1 cellular context compared by ENCODE assay signal in the genomic region with DNA sequence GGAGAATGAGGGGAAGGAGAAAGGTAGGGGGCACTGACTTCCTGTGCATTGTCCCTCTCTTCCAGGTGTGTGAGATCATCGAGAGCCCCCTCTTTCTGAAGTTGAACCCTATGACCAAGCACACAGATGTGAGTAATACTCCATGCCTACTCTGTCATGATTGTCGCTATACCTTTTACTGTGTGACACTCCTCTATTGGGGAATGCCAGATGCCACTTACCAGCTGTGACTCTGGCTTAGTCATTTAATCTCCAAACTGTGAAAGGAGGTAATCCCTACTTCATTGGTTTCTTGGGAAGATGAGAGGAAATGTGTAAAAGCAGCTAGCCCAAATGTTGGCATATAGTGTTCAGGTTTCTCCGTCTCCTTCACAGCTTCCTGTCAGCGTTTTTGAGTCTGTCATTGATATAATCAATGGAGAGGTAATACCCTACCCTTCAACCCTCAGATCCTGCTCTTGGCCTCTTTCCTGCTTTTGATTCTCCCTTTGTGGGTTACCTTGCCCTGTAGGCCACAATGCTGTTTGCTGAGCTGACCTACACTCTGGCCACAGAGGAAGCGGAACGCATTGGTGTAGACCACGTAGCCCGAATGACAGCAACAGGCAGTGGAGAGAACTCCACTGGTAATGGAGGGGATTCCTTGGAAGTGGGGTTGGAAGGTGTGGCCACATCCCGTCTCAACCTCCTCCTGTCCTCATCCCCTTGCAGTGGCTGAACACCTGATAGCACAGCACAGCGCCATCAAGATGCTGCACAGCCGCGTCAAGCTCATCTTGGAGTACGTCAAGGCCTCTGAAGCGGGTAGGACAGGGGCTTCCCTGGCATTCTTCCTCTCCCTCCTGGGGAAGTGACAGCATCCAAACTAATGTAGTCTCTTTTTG.
TF ChIP-seq lines count a peak whose summit lies in the region.

No MANE protein-coding gene starts in this region.

TF ChIP-seq in SK-N-SH treated with all-trans-retinoic acid at 6 μM for 48 hours, 23 proteins besides CTCF, POLR2A, EP300 and RAD21 (continued from another document):
- TF ChIP-seq, protein P1, sequence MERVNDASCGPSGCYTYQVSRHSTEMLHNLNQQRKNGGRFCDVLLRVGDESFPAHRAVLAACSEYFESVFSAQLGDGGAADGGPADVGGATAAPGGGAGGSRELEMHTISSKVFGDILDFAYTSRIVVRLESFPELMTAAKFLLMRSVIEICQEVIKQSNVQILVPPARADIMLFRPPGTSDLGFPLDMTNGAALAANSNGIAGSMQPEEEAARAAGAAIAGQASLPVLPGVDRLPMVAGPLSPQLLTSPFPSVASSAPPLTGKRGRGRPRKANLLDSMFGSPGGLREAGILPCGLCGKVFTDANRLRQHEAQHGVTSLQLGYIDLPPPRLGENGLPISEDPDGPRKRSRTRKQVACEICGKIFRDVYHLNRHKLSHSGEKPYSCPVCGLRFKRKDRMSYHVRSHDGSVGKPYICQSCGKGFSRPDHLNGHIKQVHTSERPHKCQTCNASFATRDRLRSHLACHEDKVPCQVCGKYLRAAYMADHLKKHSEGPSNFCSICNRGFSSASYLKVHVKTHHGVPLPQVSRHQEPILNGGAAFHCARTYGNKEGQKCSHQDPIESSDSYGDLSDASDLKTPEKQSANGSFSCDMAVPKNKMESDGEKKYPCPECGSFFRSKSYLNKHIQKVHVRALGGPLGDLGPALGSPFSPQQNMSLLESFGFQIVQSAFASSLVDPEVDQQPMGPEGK (CRISPR knock-in tag; IDR thresholded peaks at IDR 0.05; ENCODE audit: borderline replicate concordance): no peak
- no peak for TF ChIP-seq ZNF70 (CRISPR knock-in tag; IDR thresholded peaks at IDR 0.05)
- TF ChIP-seq ARNTL (CRISPR knock-in tag; IDR thresholded peaks at IDR 0.05; ENCODE audit: borderline replicate concordance, low read depth): no peak
- TF ChIP-seq, protein P2, sequence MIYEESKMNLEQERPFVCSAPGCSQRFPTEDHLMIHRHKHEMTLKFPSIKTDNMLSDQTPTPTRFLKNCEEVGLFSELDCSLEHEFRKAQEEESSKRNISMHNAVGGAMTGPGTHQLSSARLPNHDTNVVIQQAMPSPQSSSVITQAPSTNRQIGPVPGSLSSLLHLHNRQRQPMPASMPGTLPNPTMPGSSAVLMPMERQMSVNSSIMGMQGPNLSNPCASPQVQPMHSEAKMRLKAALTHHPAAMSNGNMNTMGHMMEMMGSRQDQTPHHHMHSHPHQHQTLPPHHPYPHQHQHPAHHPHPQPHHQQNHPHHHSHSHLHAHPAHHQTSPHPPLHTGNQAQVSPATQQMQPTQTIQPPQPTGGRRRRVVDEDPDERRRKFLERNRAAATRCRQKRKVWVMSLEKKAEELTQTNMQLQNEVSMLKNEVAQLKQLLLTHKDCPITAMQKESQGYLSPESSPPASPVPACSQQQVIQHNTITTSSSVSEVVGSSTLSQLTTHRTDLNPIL (CRISPR knock-in tag; IDR thresholded peaks at IDR 0.05; ENCODE audit: low read depth): no peak
- no peak for TF ChIP-seq ZNF8 (CRISPR knock-in tag; IDR thresholded peaks at IDR 0.05)
- no peak for TF ChIP-seq RARB (CRISPR knock-in tag; IDR thresholded peaks at IDR 0.05)
- no peak for TF ChIP-seq TOX (CRISPR knock-in tag; IDR thresholded peaks at IDR 0.05; ENCODE audit: borderline replicate concordance)
TF ChIP-seq in SK-N-SH treated with all-trans-retinoic acid at 6 μM for 48 hours: peak in this region for 0.
